20 cellular contexts compared by ENCODE assay signal in the genomic region with DNA sequence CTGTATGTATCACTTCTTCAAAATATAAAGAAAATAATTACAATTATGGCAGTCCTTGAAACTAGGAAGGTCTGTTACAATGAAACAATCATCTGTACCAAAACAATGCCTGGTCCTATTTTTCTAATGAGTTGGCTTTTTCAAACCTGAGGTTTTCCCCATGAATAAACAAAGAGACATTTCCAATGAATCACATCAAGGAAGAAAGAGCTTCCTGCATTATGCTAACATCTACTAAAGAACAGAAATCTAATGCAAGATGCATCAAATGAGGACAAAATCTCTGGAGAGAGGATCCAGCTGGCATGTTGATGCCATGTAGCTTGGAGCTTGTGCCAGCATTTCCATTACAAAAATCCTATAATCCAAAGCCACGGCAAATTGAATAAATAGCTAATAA. TPM values are rescaled to one million over a fixed set of nuclear protein-coding genes. Genes with fewer than 3 reads are reported as not detected.
DNase-seq lines count a peak whose midpoint lies in the region; FAIRE-seq and TF ChIP-seq lines count a peak whose summit lies in the region.
"Had no signal": no experiment of that assay in that cellular context is flagged by ENCODE, and none has a peak within 500 bp of the region (broad histone marks: within the 10 kb centered on the region; RNA-seq: fewer than 3 reads in every experiment).

No MANE protein-coding gene starts in this region.

- H3K27me3 ChIP-seq in BLaER1 treated with 17β-estradiol and CSF1 and Interleukin-3, amounts not matched to agents 10 nM and 100 nM = no peaks in the 10 kb centered on the region
- H3K27me3 ChIP-seq: neural progenitor cell, upper lobe of right lung had no signal

- H3K4me2 ChIP-seq in BLaER1 treated with 17β-estradiol and CSF1 and Interleukin-3, amounts not matched to agents 10 nM and 100 nM = peak overlapping the region in 10 of 11 experiments; percentile 15 to 69 (median 50); a peak in 18 of 22 replicates
- H3K4me2 ChIP-seq: neural progenitor cell had no signal

- no peak for FAIRE-seq in HTR-8/SVneo (lab: Jason Lieb, UNC)
- FAIRE-seq: frontal cortex, TTC549 had no signal

- no peaks in the 10 kb centered on the region; a peak in 1 of 22 replicates for H3K9me3 ChIP-seq in BLaER1 treated with 17β-estradiol and CSF1 and Interleukin-3, amounts not matched to agents 10 nM and 100 nM (replicated peaks in 1 of 11)
- H3K9me3 ChIP-seq: upper lobe of right lung had no signal

- DNase-seq in RPMI7951 (ENCODE audit: low read depth) (peak; percentile 35), choroid plexus epithelial cell (ENCODE audit: low read depth) (peak; percentile 25), iris pigment epithelial cell (ENCODE audit: low read depth) (peak; percentile 61), GM19238 (ENCODE audit: insufficient read length, low spot score) (no peak), amygdala (lab: John Stamatoyannopoulos, UW) (no peak), HTR-8/SVneo (ENCODE audit: insufficient read length, low spot score) (no peak), NCI-H748 (lab: John Stamatoyannopoulos, UW; ENCODE audit: unreplicated experiment) (no peak)
- DNase-seq: activated CD4-positive, alpha-beta T cell treated with anti-CD3 and anti-CD28 coated beads, Interleukin-2, amount 50 U/mL, for 48 hours; activated naive CD8-positive, alpha-beta T cell treated with anti-CD3 and anti-CD28 coated beads, Interleukin-2, amount 50 U/mL, for 24 hours; activated T-cell treated with anti-CD3 and anti-CD28 coated beads, Interleukin-2, amount 50 U/mL, for 72 hours; AML-193; H7; NCI-H1092 treated with DMSO at 0.1 percent for 48 hours; SHP77 treated with DMSO at 0.1 percent for 48 hours; upper lobe of right lung had no signal

- no peak overlapping the region for H3K9ac ChIP-seq in BLaER1 treated with 17β-estradiol and CSF1 and Interleukin-3, amounts not matched to agents 10 nM and 100 nM
- H3K9ac ChIP-seq: neural progenitor cell had no signal

- peaks cover 24 to 74% (median 67%) of the 10 kb centered on the region in 10 experiments for H3K4me1 ChIP-seq in BLaER1 treated with 17β-estradiol and CSF1 and Interleukin-3, amounts not matched to agents 10 nM and 100 nM
- H3K4me1 ChIP-seq: upper lobe of right lung had no signal

- no peak for TF ChIP-seq CTCF in choroid plexus epithelial cell (conservative IDR thresholded peaks at IDR 0.05; ENCODE audit: low read depth, low read length)

- no peak overlapping the region for H3K4me3 ChIP-seq in BLaER1 treated with 17β-estradiol and CSF1 and Interleukin-3, amounts not matched to agents 10 nM and 100 nM
- H3K4me3 ChIP-seq in choroid plexus epithelial cell (ENCODE audit: low read depth, low read length) = no peak overlapping the region
- H3K4me3 ChIP-seq: coronary artery, neural progenitor cell, upper lobe of right lung had no signal

- H3K36me3 ChIP-seq in BLaER1 treated with 17β-estradiol and CSF1 and Interleukin-3, amounts not matched to agents 10 nM and 100 nM = peaks cover 60 to 92% (median 82%) of the 10 kb centered on the region in 11 experiments
- H3K36me3 ChIP-seq: neural progenitor cell, upper lobe of right lung had no signal

- peaks cover 16 to 62% (median 37%) of the 10 kb centered on the region in 11 experiments; a peak in 18 of 22 replicates for H4K20me1 ChIP-seq in BLaER1 treated with 17β-estradiol and CSF1 and Interleukin-3, amounts not matched to agents 10 nM and 100 nM

- H3K27ac ChIP-seq in BLaER1 treated with 17β-estradiol and CSF1 and Interleukin-3, amounts not matched to agents 10 nM and 100 nM = peak overlapping the region in 4 of 11 experiments; percentile 2 to 36 (median 16); a peak in 2 of 22 replicates
- H3K27ac ChIP-seq: coronary artery, neural progenitor cell, upper lobe of right lung had no signal

RNA-seq across cellular contexts. Expression of gene NIN, which starts 29.3 kb away (rescaled TPM):
- total RNA-seq in RPMI7951 (2014; rRNA removed; shearing (Covaris generic)) = 18.8 and 20.7 TPM in 2 replicates

Comparison
In these comparisons a context has a peak if more than half of its experiments do, and no peak if none do; other contexts are left out.
1. DNase-seq: peak in RPMI7951 (single experiment), choroid plexus epithelial cell (single experiment) and iris pigment epithelial cell (single experiment); none in GM19238 (single experiment), amygdala (0 of 56), HTR-8/SVneo (single experiment) and NCI-H748 (single experiment).